8 cellular contexts compared by ENCODE assay signal in the genomic region with DNA sequence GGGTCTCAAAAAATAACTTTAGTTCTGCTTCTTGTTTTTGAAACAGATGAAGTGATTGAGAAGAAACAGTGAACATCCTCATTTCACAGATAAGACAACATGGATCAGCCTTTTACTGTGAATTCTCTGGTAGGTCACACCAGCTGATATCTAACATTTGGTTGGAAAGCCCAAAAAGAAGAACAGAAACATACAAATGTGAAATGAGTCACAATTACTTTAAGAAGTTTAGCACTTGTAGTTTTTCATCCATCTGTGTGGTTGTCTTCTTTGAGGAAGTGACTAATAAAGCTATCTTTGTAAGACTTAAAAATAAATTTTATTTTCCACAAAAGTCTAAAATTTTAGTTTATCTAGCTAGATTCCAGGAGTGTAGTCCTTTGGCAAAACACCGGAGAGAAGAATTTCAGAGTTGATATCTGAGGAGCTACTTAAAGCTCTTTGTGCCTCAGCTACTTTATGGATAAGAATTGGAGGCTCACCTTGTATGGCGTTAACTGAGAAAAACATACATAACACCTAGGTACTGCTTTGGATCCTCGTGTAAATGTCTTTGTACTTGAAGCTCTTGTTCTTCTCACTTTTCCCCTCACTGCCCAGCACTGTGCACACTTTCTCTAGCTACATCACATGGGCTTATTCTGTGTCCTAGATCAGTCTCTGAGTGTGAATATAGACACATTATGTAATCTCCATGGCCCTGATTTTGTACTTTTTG. TPM values are rescaled to one million over a fixed set of nuclear protein-coding genes. Genes with fewer than 3 reads are reported as not detected.
A peak's percentile ranks its signal among the peaks of the same experiment; 100 is the strongest.
DNase-seq lines count a peak whose midpoint lies in the region; ATAC-seq, FAIRE-seq and TF ChIP-seq lines count a peak whose summit lies in the region.

No MANE protein-coding gene starts in this region.

- H2AFZ ChIP-seq in keratinocyte (ENCODE audit: control insufficient read depth, low read length) = no peak overlapping the region

- peak; percentile 9 for FAIRE-seq in keratinocyte (lab: Jason Lieb, UNC)

- ATAC-seq in GM18867 (IDR thresholded peaks at IDR 0.05; ENCODE audit: unreplicated experiment) = peak; percentile 81
- ATAC-seq in HG02642 (IDR thresholded peaks at IDR 0.05; ENCODE audit: poor library complexity, unreplicated experiment) = peak; percentile 84

- peak; percentile 49 for DNase-seq in NOMO-1 treated with dmso at 0.1 percent for 144 hours (lab: John Stamatoyannopoulos, UW; ENCODE audit: unreplicated experiment)
- no peak for DNase-seq in keratinocyte (ENCODE audit: low read depth, low spot score)
- DNase-seq in esophagus muscularis mucosa (ENCODE audit: extremely low spot score) = no peak
- no peak for DNase-seq in NCI-H510A treated with DMSO at 0.1 percent for 48 hours (lab: John Stamatoyannopoulos, UW)
- no peak for DNase-seq in T1000 (lab: John Stamatoyannopoulos, UW)
- DNase-seq in SK-N-DZ (ENCODE audit: low spot score) = no peak

- dilution Hi-C loops in keratinocyte (cut with MboI; ENCODE audit: extremely low pct_ligation_motif_present, low sequenced_read_pairs) = no loop called here

- no peak overlapping the region for H3K27ac ChIP-seq in keratinocyte (ENCODE audit: control insufficient read depth, insufficient read depth, low read length)
- H3K27ac ChIP-seq in esophagus muscularis mucosa (replicated peaks in 1 of 4) = no peak overlapping the region

- no peaks in the 10 kb centered on the region for H3K9me1 ChIP-seq in keratinocyte (ENCODE audit: control insufficient read depth, extremely low read depth, insufficient read depth, low read length)

- H3K4me3 ChIP-seq in keratinocyte (ENCODE audit: control insufficient read depth in 2 of 3, extremely low read depth in 1 of 3, insufficient read depth in 2 of 3, low read depth in 1 of 3, low read length in 3 of 3) (no peak overlapping the region), esophagus muscularis mucosa (no peak overlapping the region)

- no peaks in the 10 kb centered on the region for H4K20me1 ChIP-seq in keratinocyte (ENCODE audit: control insufficient read depth, extremely low read depth, insufficient read depth, low read length)

- peaks cover 4% of the 10 kb centered on the region for H3K4me1 ChIP-seq in keratinocyte (ENCODE audit: control insufficient read depth, extremely low read depth, insufficient read depth, low read length)
- H3K4me1 ChIP-seq in esophagus muscularis mucosa = peaks cover 5 to 22% (median 10%) of the 10 kb centered on the region in 4 donors

- no peak overlapping the region for H3K4me2 ChIP-seq in keratinocyte (ENCODE audit: control insufficient read depth, extremely low read depth, insufficient read depth, low read depth, low read length)

- no peak for TF ChIP-seq POLR2A in esophagus muscularis mucosa (IDR thresholded peaks at IDR 0.05; ENCODE audit: low read depth)

- TF ChIP-seq CTCF in keratinocyte (optimal IDR thresholded peaks at IDR 0.05 in 1 of 3, IDR thresholded peaks at IDR 0.05 in 1 of 3, conservative IDR thresholded peaks at IDR 0.05 in 1 of 3; ENCODE audit: extremely low read depth in 1 of 3, insufficient read depth in 2 of 3, low read length in 3 of 3) (no peak), esophagus muscularis mucosa (IDR thresholded peaks at IDR 0.05) (no peak)

- no peak for TF ChIP-seq EP300 in esophagus muscularis mucosa (IDR thresholded peaks at IDR 0.05)

- H3K9me3 ChIP-seq in keratinocyte (ENCODE audit: control insufficient read depth, low read depth, low read length) (no peaks in the 10 kb centered on the region), esophagus muscularis mucosa (no peaks in the 10 kb centered on the region)

- H3K9ac ChIP-seq in keratinocyte (ENCODE audit: control insufficient read depth, extremely low read depth, insufficient read depth, low read length) = no peak overlapping the region

- intact Hi-C loops in esophagus muscularis mucosa (cut with DNase I) = no loop called here

- H3K79me2 ChIP-seq in keratinocyte (ENCODE audit: control insufficient read depth, insufficient read depth, low read length) = no peaks in the 10 kb centered on the region

- H3K27me3 ChIP-seq in keratinocyte (ENCODE audit: control insufficient read depth, extremely low read depth, insufficient read depth, low read length) = no peaks in the 10 kb centered on the region
- H3K27me3 ChIP-seq in esophagus muscularis mucosa = no peaks in the 10 kb centered on the region

- 82% methylated on average over 3 of the region's 3 CpGs for WGBS in esophagus muscularis mucosa

- H3K36me3 ChIP-seq in keratinocyte (ENCODE audit: control insufficient read depth in 2 of 2, extremely low read depth in 1 of 2, insufficient read depth in 2 of 2, low read length in 2 of 2) (peaks cover 0 to 10% of the 10 kb centered on the region in 2 experiments), esophagus muscularis mucosa (peaks cover 0 to 22% (median 6%) of the 10 kb centered on the region in 4 donors)

RNA-seq across cellular contexts. Expression of a gene that starts 21.7 kb away (rescaled TPM):
- 3.1 to 9.0 TPM (median 5.4 TPM) in 3 replicates for polyA plus RNA-seq in keratinocyte
- 1.8 TPM for polyA plus RNA-seq in keratinocyte (2011; ENCODE audit: low read depth)
- 3.1 and 5.4 TPM in 2 replicates for polyA plus RNA-seq in keratinocyte (2011; cell fraction: cytosol; rRNA removed)
- 3.3 and 3.7 TPM in 2 replicates for polyA plus RNA-seq in keratinocyte (2011; cell fraction: nucleus; rRNA removed)
- 1.7 and 4.4 TPM in 2 replicates for polyA plus RNA-seq in keratinocyte (2012; ENCODE audit: low replicate concordance)
- 1.3 to 4.3 TPM (median 1.6 TPM) in 3 replicates for polyA minus RNA-seq in keratinocyte
- 3.5 TPM for polyA minus RNA-seq in keratinocyte (2011; cell fraction: cytosol; rRNA and poly(A)+ RNA removed)
- polyA minus RNA-seq in keratinocyte (2011; cell fraction: nucleus; rRNA and poly(A)+ RNA removed) = 2.0 TPM in 2 replicates
- total RNA-seq in esophagus muscularis mucosa = 10 to 100 TPM in 3 of 4 donors, 1 to 10 TPM in 1; 8.6 to 27.4 (median 14.7) TPM
- polyA plus RNA-seq in SK-N-DZ (2014; cell fraction: cytosol; rRNA removed) = 23.1 and 36.5 TPM in 2 replicates
- 33.0 and 40.9 TPM in 2 replicates for polyA plus RNA-seq in SK-N-DZ (2014; cell fraction: nucleus; rRNA removed)

RNA-seq across cellular contexts. Expression of a gene that starts 50.1 kb away (rescaled TPM):
- polyA plus RNA-seq in keratinocyte = 1.6 to 5.2 TPM (median 4.4 TPM) in 3 replicates
- polyA plus RNA-seq in keratinocyte (2011; ENCODE audit: low read depth) = 29.6 TPM
- polyA plus RNA-seq in keratinocyte (2011; cell fraction: cytosol; rRNA removed) = 1.7 and 3.7 TPM in 2 replicates
- 2.7 and 4.9 TPM in 2 replicates for polyA plus RNA-seq in keratinocyte (2011; cell fraction: nucleus; rRNA removed)
- 1.3 and 39.8 TPM in 2 replicates for polyA plus RNA-seq in keratinocyte (2012; ENCODE audit: low replicate concordance)
- polyA minus RNA-seq in keratinocyte = 0.39 to 2.2 TPM (median 0.86 TPM) in 3 replicates
- polyA minus RNA-seq in keratinocyte (2011; cell fraction: cytosol; rRNA and poly(A)+ RNA removed) = 1.2 TPM
- polyA minus RNA-seq in keratinocyte (2011; cell fraction: nucleus; rRNA and poly(A)+ RNA removed) = 1.4 and 2.5 TPM in 2 replicates
- total RNA-seq in esophagus muscularis mucosa = not detected
- not detected in 2 replicates for polyA plus RNA-seq in SK-N-DZ (2014; cell fraction: cytosol; rRNA removed)
- polyA plus RNA-seq in SK-N-DZ (2014; cell fraction: nucleus; rRNA removed) = not detected in 2 replicates

RNA-seq across cellular contexts. Expression of a gene that starts 50.8 kb away (rescaled TPM):
- 3.0 to 9.3 TPM (median 3.7 TPM) in 3 replicates for polyA plus RNA-seq in keratinocyte
- 4.7 TPM for polyA plus RNA-seq in keratinocyte (2011; ENCODE audit: low read depth)
- polyA plus RNA-seq in keratinocyte (2011; cell fraction: cytosol; rRNA removed) = 12.4 and 13.2 TPM in 2 replicates
- 8.5 and 11.8 TPM in 2 replicates for polyA plus RNA-seq in keratinocyte (2011; cell fraction: nucleus; rRNA removed)
- polyA plus RNA-seq in keratinocyte (2012; ENCODE audit: low replicate concordance) = 10.9 and 14.3 TPM in 2 replicates
- 6.2 to 12.6 TPM (median 8.3 TPM) in 3 replicates for polyA minus RNA-seq in keratinocyte
- polyA minus RNA-seq in keratinocyte (2011; cell fraction: cytosol; rRNA and poly(A)+ RNA removed) = 10.4 TPM
- 4.1 and 6.2 TPM in 2 replicates for polyA minus RNA-seq in keratinocyte (2011; cell fraction: nucleus; rRNA and poly(A)+ RNA removed)
- total RNA-seq in esophagus muscularis mucosa = 1,000 to 10,000 TPM; 6,391 to 8,723 (median 8,539) TPM
- not detected in 2 replicates for polyA plus RNA-seq in SK-N-DZ (2014; cell fraction: cytosol; rRNA removed)
- not detected in 2 replicates for polyA plus RNA-seq in SK-N-DZ (2014; cell fraction: nucleus; rRNA removed)
